In the genomic region with DNA sequence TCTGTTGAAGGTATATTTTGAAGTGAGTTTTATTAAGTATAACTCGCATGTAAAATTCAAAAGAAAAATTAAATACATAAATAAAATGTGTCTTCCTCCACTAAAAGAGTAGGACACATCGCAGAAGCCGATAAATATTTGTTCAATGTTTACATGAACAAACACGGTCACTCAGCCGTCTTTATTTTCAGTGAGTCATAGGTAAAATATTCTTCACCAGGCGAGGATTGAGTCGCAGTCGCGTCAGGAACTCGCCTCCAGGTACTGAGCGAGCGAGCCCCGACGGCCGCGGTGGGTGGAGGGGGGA, we compare ENCODE assay signal across 8 cellular contexts. TPM values are rescaled to one million over a fixed set of nuclear protein-coding genes. Genes with fewer than 3 reads are reported as not detected.
DNase-seq lines count a peak whose midpoint lies in the region; ATAC-seq and TF ChIP-seq lines count a peak whose summit lies in the region.

No MANE protein-coding gene starts in this region.

- peak overlapping the region; percentile 92 for H3K27ac Mint-ChIP-seq in activated CD4-positive, alpha-beta T cell treated with anti-CD3 and anti-CD28 coated beads, Interleukin-2, amount 10 ng/mL, durations not matched to agents 7 days and 5 days

- peaks cover 4% of the 10 kb centered on the region for H3K36me3 Mint-ChIP-seq in activated CD4-positive, alpha-beta T cell treated with anti-CD3 and anti-CD28 coated beads, Interleukin-2, amount 10 ng/mL, durations not matched to agents 7 days and 5 days (ENCODE audit: low read depth)

- no peaks in the 10 kb centered on the region for H3K9me3 Mint-ChIP-seq in activated CD4-positive, alpha-beta T cell treated with anti-CD3 and anti-CD28 coated beads, Interleukin-2, amount 10 ng/mL, durations not matched to agents 7 days and 5 days

- no peak for TF ChIP-seq POLR2A in GM18505 (IDR thresholded peaks at IDR 0.05; ENCODE audit: borderline replicate concordance, extremely low read depth, insufficient read depth, insufficient read length)

- no peak for DNase-seq in activated CD4-positive, alpha-beta T cell treated with anti-CD3 and anti-CD28 coated beads, Interleukin-2, amount 10 ng/mL, durations not matched to agents 7 days and 5 days
- no peak for DNase-seq in activated CD4-positive, alpha-beta T cell treated with anti-CD3 and anti-CD28 coated beads for 1 hour
- DNase-seq in thoracic aorta (ENCODE audit: low spot score) (no peak), NCI-H345 treated with DMSO at 0.1 percent for 48 hours (lab: John Stamatoyannopoulos, UW; ENCODE audit: unreplicated experiment) (no peak), NCI-H2227 (lab: John Stamatoyannopoulos, UW; ENCODE audit: unreplicated experiment) (no peak)

- CTCF ChIA-PET in activated CD4-positive, alpha-beta T cell treated with anti-CD3 and anti-CD28 coated beads, Interleukin-2, amount 10 ng/mL, durations not matched to agents 7 days and 5 days (lab: Charles Lee) = interaction anchor here (0.6 to 1.0 kb wide), 3 partner anchors 30 to 189 kb away, joined by 3 to 4 read pairs (median 3); no protein-coding TSS in a partner anchor

- H3K9me3 ChIP-seq in thoracic aorta = no peaks in the 10 kb centered on the region

- ATAC-seq in thoracic aorta (ENCODE audit: insufficient number of reproducible peaks, low FRiP score, low read depth) = no peak
- ATAC-seq in GM18505 (IDR thresholded peaks at IDR 0.05; ENCODE audit: unreplicated experiment) = no peak

- H3K27me3 ChIP-seq in layer of hippocampus (ENCODE audit: control insufficient read depth, insufficient read depth, low read length) = no peaks in the 10 kb centered on the region
- H3K27me3 ChIP-seq in thoracic aorta (replicated peaks; ENCODE audit: insufficient read depth) = no peaks in the 10 kb centered on the region

- H3K4me3 Mint-ChIP-seq in activated CD4-positive, alpha-beta T cell treated with anti-CD3 and anti-CD28 coated beads, Interleukin-2, amount 10 ng/mL, durations not matched to agents 7 days and 5 days = peak overlapping the region; percentile 87

- POLR2A ChIA-PET in activated CD4-positive, alpha-beta T cell treated with anti-CD3 and anti-CD28 coated beads, Interleukin-2, amount 10 ng/mL, durations not matched to agents 7 days and 5 days (lab: Charles Lee) = interaction anchor here (1.0 kb wide), 1 partner anchor 31 kb away, joined by 3 read pairs; no protein-coding TSS in a partner anchor

- H3K4me1 ChIP-seq in thoracic aorta (ENCODE audit: control insufficient read depth in 1 of 2, low read depth in 2 of 2) = peaks cover 0 to 11% of the 10 kb centered on the region in 2 donors

- peaks cover 20% of the 10 kb centered on the region for H3K4me1 Mint-ChIP-seq in activated CD4-positive, alpha-beta T cell treated with anti-CD3 and anti-CD28 coated beads, Interleukin-2, amount 10 ng/mL, durations not matched to agents 7 days and 5 days

- peak overlapping the region; percentile 76 for H3K27ac ChIP-seq in angular gyrus (ENCODE audit: low read depth, low read length)
- peak overlapping the region; percentile 86 for H3K27ac ChIP-seq in layer of hippocampus (ENCODE audit: low read depth, low read length)
- H3K27ac ChIP-seq in thoracic aorta = peak overlapping the region; percentile 94 to 97

- H3K27me3 Mint-ChIP-seq in activated CD4-positive, alpha-beta T cell treated with anti-CD3 and anti-CD28 coated beads, Interleukin-2, amount 10 ng/mL, durations not matched to agents 7 days and 5 days = peaks cover 11% of the 10 kb centered on the region

- peak overlapping the region; percentile 82 for H3K4me3 ChIP-seq in thoracic aorta

- TF ChIP-seq CTCF in thoracic aorta (IDR thresholded peaks at IDR 0.05) = no peak

- no peaks in the 10 kb centered on the region for H3K36me3 ChIP-seq in thoracic aorta

RNA-seq across cellular contexts. Expression of a gene that starts 0.3 kb away (rescaled TPM):
- total RNA-seq in activated CD4-positive, alpha-beta T cell treated with anti-CD3 and anti-CD28 coated beads, Interleukin-2, amount 10 ng/mL, durations not matched to agents 7 days and 5 days = 10 to 100 TPM; 58.4 to 61.3 TPM
- total RNA-seq in thoracic aorta = 10 to 100 TPM; 43.7 to 51.8 TPM

RNA-seq across cellular contexts. Expression of a gene that starts 3.9 kb away (rescaled TPM):
- 1 to 10 TPM; 3.9 to 4.6 TPM for total RNA-seq in activated CD4-positive, alpha-beta T cell treated with anti-CD3 and anti-CD28 coated beads, Interleukin-2, amount 10 ng/mL, durations not matched to agents 7 days and 5 days
- 10 to 100 TPM in 1 of 2 donors, 1 to 10 TPM in 1; 7.7 to 18.1 TPM for total RNA-seq in thoracic aorta

RNA-seq across cellular contexts. Expression of a gene that starts 44.6 kb away (rescaled TPM):
- total RNA-seq in activated CD4-positive, alpha-beta T cell treated with anti-CD3 and anti-CD28 coated beads, Interleukin-2, amount 10 ng/mL, durations not matched to agents 7 days and 5 days = 1 to 10 TPM; 4.7 to 5.6 TPM
- 10 to 100 TPM; 11.9 to 32.5 TPM for total RNA-seq in thoracic aorta

RNA-seq across cellular contexts. Expression of a gene that starts 44.6 kb away (rescaled TPM):
- 10 to 100 TPM; 18.1 to 19.6 TPM for total RNA-seq in activated CD4-positive, alpha-beta T cell treated with anti-CD3 and anti-CD28 coated beads, Interleukin-2, amount 10 ng/mL, durations not matched to agents 7 days and 5 days
- 10 to 100 TPM in 1 of 2 donors, 1 to 10 TPM in 1; 7.4 to 17.8 TPM for total RNA-seq in thoracic aorta

RNA-seq across cellular contexts. Expression of a gene that starts 44.9 kb away (rescaled TPM):
- 10 to 100 TPM; 28.2 to 30.6 TPM for total RNA-seq in activated CD4-positive, alpha-beta T cell treated with anti-CD3 and anti-CD28 coated beads, Interleukin-2, amount 10 ng/mL, durations not matched to agents 7 days and 5 days
- total RNA-seq in thoracic aorta = 10 to 100 TPM in 1 of 2 donors, 1 to 10 TPM in 1; 6.2 to 14.2 TPM
